In the genomic region with DNA sequence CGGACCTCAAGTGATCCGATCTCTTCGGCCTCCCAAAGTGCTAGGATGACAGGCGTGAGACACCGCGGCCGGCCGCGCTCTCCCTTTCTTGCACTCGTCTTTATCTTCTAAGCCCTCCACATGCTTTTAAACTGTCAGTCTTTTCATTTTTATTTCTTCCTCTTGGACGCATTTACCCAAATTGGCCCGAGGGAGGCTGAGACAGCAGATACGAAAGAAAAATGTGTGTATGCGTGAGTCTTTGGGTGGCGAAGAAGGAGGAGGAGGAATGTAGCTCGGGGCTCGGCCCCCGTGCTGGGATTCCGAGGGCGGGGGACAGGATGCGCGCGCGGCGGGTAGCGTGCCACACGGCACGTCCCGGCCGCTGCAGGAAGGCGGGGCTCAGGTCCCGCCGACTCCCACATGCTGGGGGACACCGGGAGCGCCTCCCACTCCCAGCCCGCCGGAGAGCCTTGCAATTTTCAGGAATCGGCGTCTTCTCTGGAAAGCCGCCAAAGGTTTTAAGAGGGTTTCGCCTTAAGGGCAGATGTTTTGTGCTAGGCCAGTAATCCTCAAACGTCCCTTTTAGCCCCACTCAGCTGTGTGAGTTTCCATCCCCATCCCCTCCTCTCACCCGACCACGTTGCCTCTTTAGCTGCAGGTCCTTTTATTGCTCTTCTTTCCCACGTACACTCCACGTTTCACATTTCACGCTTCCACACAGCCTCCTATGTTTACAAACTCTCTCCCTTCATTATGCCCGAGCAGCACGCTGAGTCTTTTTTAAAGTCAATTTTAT, we compare ENCODE assay signal across 1 cellular context.
A peak's percentile ranks its signal among the peaks of the same experiment; 100 is the strongest.
TF ChIP-seq lines count a peak whose summit lies in the region.

No MANE protein-coding gene starts in this region.

TF ChIP-seq in GM12878, 131 proteins besides CTCF, POLR2A, EP300 and RAD21 (continued from another document and continues in another):
- TF ChIP-seq IRF3 (IDR thresholded peaks at IDR 0.05), result no peak
- 0 out of 2 replicates have a peak, but pooled peaks have one; percentile 40 for TF ChIP-seq HDAC2 (IDR thresholded peaks at IDR 0.05)
- TF ChIP-seq RB1 (IDR thresholded peaks at IDR 0.05; ENCODE audit: borderline replicate concordance), result peak; percentile 46; the same call in 1 of the 2 replicates
- TF ChIP-seq RCOR1 (conservative IDR thresholded peaks at IDR 0.05; ENCODE audit: low read depth, low read length), result no peak
- no peak for TF ChIP-seq NFXL1 (IDR thresholded peaks at IDR 0.05; ENCODE audit: borderline replicate concordance)
- peak; percentile 39 for TF ChIP-seq MEF2B (IDR thresholded peaks at IDR 0.05; ENCODE audit: partially characterized antibody, poor library complexity, severe bottlenecking)
- 0 out of 2 replicates have a peak, but pooled peaks have one; percentile 23 for TF ChIP-seq NRF1 (conservative IDR thresholded peaks at IDR 0.05; ENCODE audit: low read depth, low read length)
- TF ChIP-seq SRF (IDR thresholded peaks at IDR 0.05; ENCODE audit: low read depth in 2 of 2, low read length in 2 of 2), result no peak
- no peak for TF ChIP-seq SREBF1 (IDR thresholded peaks at IDR 0.05; ENCODE audit: low read length)
- peak; percentile 9; the same call in 1 of the 2 replicates for TF ChIP-seq RAD51 (IDR thresholded peaks at IDR 0.05)
- TF ChIP-seq SIX5 (IDR thresholded peaks at IDR 0.05; ENCODE audit: low read depth, low read length, severe bottlenecking), result no peak
- TF ChIP-seq SMARCA5 (IDR thresholded peaks at IDR 0.05), result no peak; the same call in 1 of the 2 replicates
- TF ChIP-seq IRF5 (IDR thresholded peaks at IDR 0.05; ENCODE audit: borderline replicate concordance), result no peak
- no peak for TF ChIP-seq CREM (IDR thresholded peaks at IDR 0.05; ENCODE audit: low read depth)
- TF ChIP-seq PBX3 (IDR thresholded peaks at IDR 0.05; ENCODE audit: insufficient replicate concordance, low read depth, low read length), result no peak
- TF ChIP-seq, protein P1, sequence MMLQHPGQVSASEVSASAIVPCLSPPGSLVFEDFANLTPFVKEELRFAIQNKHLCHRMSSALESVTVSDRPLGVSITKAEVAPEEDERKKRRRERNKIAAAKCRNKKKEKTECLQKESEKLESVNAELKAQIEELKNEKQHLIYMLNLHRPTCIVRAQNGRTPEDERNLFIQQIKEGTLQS (IDR thresholded peaks at IDR 0.05; ENCODE audit: borderline replicate concordance, extremely low read depth, low read depth, low read length), result no peak
- TF ChIP-seq SMC3 (IDR thresholded peaks at IDR 0.05; ENCODE audit: borderline replicate concordance, low read length), result 0 out of 2 replicates have a peak, but pooled peaks have one; percentile 4
- TF ChIP-seq RBBP5 (conservative IDR thresholded peaks at IDR 0.05), result no peak
- TF ChIP-seq JUNB (IDR thresholded peaks at IDR 0.05), result no peak
- TF ChIP-seq SUZ12 (IDR thresholded peaks at IDR 0.05; ENCODE audit: unreplicated experiment), result no peak
- no peak for TF ChIP-seq ZNF274 (IDR thresholded peaks at IDR 0.05; ENCODE audit: insufficient read depth, insufficient read length)
- TF ChIP-seq, protein P2, sequence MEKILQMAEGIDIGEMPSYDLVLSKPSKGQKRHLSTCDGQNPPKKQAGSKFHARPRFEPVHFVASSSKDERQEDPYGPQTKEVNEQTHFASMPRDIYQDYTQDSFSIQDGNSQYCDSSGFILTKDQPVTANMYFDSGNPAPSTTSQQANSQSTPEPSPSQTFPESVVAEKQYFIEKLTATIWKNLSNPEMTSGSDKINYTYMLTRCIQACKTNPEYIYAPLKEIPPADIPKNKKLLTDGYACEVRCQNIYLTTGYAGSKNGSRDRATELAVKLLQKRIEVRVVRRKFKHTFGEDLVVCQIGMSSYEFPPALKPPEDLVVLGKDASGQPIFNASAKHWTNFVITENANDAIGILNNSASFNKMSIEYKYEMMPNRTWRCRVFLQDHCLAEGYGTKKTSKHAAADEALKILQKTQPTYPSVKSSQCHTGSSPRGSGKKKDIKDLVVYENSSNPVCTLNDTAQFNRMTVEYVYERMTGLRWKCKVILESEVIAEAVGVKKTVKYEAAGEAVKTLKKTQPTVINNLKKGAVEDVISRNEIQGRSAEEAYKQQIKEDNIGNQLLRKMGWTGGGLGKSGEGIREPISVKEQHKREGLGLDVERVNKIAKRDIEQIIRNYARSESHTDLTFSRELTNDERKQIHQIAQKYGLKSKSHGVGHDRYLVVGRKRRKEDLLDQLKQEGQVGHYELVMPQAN (conservative IDR thresholded peaks at IDR 0.05), result peak; percentile 51; the same call in 1 of the 2 replicates
- TF ChIP-seq, protein P3, sequence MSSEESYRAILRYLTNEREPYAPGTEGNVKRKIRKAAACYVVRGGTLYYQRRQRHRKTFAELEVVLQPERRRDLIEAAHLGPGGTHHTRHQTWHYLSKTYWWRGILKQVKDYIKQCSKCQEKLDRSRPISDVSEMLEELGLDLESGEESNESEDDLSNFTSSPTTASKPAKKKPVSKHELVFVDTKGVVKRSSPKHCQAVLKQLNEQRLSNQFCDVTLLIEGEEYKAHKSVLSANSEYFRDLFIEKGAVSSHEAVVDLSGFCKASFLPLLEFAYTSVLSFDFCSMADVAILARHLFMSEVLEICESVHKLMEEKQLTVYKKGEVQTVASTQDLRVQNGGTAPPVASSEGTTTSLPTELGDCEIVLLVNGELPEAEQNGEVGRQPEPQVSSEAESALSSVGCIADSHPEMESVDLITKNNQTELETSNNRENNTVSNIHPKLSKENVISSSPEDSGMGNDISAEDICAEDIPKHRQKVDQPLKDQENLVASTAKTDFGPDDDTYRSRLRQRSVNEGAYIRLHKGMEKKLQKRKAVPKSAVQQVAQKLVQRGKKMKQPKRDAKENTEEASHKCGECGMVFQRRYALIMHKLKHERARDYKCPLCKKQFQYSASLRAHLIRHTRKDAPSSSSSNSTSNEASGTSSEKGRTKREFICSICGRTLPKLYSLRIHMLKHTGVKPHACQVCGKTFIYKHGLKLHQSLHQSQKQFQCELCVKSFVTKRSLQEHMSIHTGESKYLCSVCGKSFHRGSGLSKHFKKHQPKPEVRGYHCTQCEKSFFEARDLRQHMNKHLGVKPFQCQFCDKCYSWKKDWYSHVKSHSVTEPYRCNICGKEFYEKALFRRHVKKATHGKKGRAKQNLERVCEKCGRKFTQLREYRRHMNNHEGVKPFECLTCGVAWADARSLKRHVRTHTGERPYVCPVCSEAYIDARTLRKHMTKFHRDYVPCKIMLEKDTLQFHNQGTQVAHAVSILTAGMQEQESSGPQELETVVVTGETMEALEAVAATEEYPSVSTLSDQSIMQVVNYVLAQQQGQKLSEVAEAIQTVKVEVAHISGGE (CRISPR knock-in tag; IDR thresholded peaks at IDR 0.05), result no peak
- peak; percentile 44 for TF ChIP-seq POLR2AphosphoS2 (IDR thresholded peaks at IDR 0.05; ENCODE audit: low read depth, low read length)
- TF ChIP-seq RFX5 (IDR thresholded peaks at IDR 0.05; ENCODE audit: low read depth, low read length), result no peak
- no peak for TF ChIP-seq PRDM15 (CRISPR knock-in tag; IDR thresholded peaks at IDR 0.05)
- TF ChIP-seq CREB1 (IDR thresholded peaks at IDR 0.05; ENCODE audit: low read depth), result no peak
- no peak for TF ChIP-seq BMI1 (IDR thresholded peaks at IDR 0.05; ENCODE audit: borderline replicate concordance)
- TF ChIP-seq CHD2 (IDR thresholded peaks at IDR 0.05; ENCODE audit: borderline replicate concordance, low read depth, low read length), result 0 out of 2 replicates have a peak, but pooled peaks have one; percentile 16
- TF ChIP-seq STAT3 (IDR thresholded peaks at IDR 0.05; ENCODE audit: low read depth, low read length), result no peak
- TF ChIP-seq ZSCAN29 (IDR thresholded peaks at IDR 0.05), result no peak
- peak; percentile 36 for TF ChIP-seq SMAD1 (IDR thresholded peaks at IDR 0.05; ENCODE audit: low read depth, partially characterized antibody)
- peak; percentile 82 for TF ChIP-seq RELB (IDR thresholded peaks at IDR 0.05; ENCODE audit: low read depth)
- no peak; the same call in 1 of the 2 replicates for TF ChIP-seq NBN (IDR thresholded peaks at IDR 0.05)
- no peak for TF ChIP-seq REST (IDR thresholded peaks at IDR 0.05; ENCODE audit: low read depth, low read length)
- peak; percentile 77 for TF ChIP-seq GATAD2B (conservative IDR thresholded peaks at IDR 0.05; ENCODE audit: low read depth)
- TF ChIP-seq ZZZ3 (IDR thresholded peaks at IDR 0.05; ENCODE audit: control insufficient read depth, insufficient read length, low read depth), result no peak
- no peak for TF ChIP-seq KDM1A (IDR thresholded peaks at IDR 0.05; ENCODE audit: borderline replicate concordance)
- no peak for TF ChIP-seq FOS (IDR thresholded peaks at IDR 0.05; ENCODE audit: borderline replicate concordance, extremely low read depth, insufficient read length)
